ENCODE assay signal across 11 cellular contexts in the genomic region with DNA sequence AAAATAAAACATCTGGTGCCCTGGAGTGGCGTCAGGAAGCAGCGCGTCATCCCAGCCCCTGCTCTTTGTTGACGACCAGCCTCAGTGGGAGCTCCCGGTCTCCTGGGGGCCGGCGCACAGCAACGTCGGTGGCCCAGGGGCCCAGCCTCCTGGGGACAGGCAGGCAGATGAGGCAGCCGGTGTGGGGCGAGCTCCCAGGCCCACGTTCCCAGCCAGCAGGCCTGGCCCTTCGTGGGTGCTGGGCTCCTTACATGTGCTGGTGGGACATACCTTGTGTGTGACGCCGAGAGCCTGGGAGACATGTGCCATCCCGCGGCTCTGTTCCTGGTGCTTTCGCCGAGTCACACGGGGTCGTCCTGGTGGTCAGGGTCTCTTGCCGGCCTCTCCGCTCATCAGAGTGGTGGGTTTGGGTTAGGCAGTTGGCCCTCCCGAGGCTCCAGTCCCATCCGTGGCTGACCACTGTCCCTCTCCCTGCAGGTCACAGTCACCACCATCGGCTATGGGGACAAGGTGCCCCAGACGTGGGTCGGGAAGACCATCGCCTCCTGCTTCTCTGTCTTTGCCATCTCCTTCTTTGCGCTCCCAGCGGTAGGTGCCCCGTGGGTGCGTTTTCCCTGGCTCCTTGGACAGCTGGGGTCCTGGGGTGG.
DNase-seq lines count a peak whose midpoint lies in the region; ATAC-seq and TF ChIP-seq lines count a peak whose summit lies in the region.
"Had no signal": no experiment of that assay in that cellular context is flagged by ENCODE, and none has a peak within 500 bp of the region (broad histone marks: within the 10 kb centered on the region; RNA-seq: fewer than 3 reads in every experiment).

No MANE protein-coding gene starts in this region.

- H3K27ac ChIP-seq in coronary artery (no peak overlapping the region), neuronal stem cell (replicated peaks; ENCODE audit: low read length) (no peak overlapping the region), aorta (ENCODE audit: low read depth in 1 of 2, low read length in 2 of 2) (no peak overlapping the region)
- H3K27ac ChIP-seq: skin epidermis had no signal

- peak overlapping the region; percentile 97 for H2BK15ac ChIP-seq in neuronal stem cell (ENCODE audit: low read length)

- DNase-seq in natural killer cell treated with Interleukin-12 subunit alpha and Interleukin-12 subunit beta and Interleukin-15 and Interleukin-18, amount 100 ng/mL, for 72 hours (ENCODE audit: low spot score) = peak; percentile 48
- no peak for DNase-seq in natural killer cell
- peak; percentile 57 for DNase-seq in coronary artery (ENCODE audit: low spot score)
- no peak for DNase-seq in neuronal stem cell (ENCODE audit: low spot score)
- peak; percentile 26 to 70 for DNase-seq in aorta
- no peak for DNase-seq in RPMI8226
- no peak for DNase-seq in medulla oblongata (ENCODE audit: extremely low spot score)
- DNase-seq in AML-193 (lab: John Stamatoyannopoulos, UW) = no peak
- DNase-seq: EL, NCI-H1048 had no signal

- peak overlapping the region; percentile 91 for H2AK5ac ChIP-seq in neuronal stem cell (ENCODE audit: low read depth, low read length)

- H2BK5ac ChIP-seq in neuronal stem cell (ENCODE audit: low read length) = peak overlapping the region; percentile 68

- H3K9ac ChIP-seq in neuronal stem cell (ENCODE audit: low read depth, low read length, poor library complexity) = no peak overlapping the region

- ATAC-seq in natural killer cell treated with Interleukin-12 subunit alpha and Interleukin-12 subunit beta and Interleukin-15 and Interleukin-18, amount 100 ng/mL, for 72 hours = no peak
- ATAC-seq in natural killer cell (no peak), aorta (ENCODE audit: low FRiP score) (no peak)

- peak overlapping the region; percentile 85 for H3K4ac ChIP-seq in neuronal stem cell (ENCODE audit: low read length)

- no peaks in the 10 kb centered on the region for H3K36me3 ChIP-seq in neuronal stem cell (replicated peaks in 1 of 2; ENCODE audit: control insufficient read depth in 2 of 2, insufficient read depth in 2 of 2, low read length in 2 of 2)
- H3K36me3 ChIP-seq in aorta (ENCODE audit: control insufficient read depth in 1 of 2, insufficient read depth in 2 of 2, low read length in 1 of 2) = no peaks in the 10 kb centered on the region

- H3K79me1 ChIP-seq in neuronal stem cell (ENCODE audit: low read depth, low read length) = peaks cover 2% of the 10 kb centered on the region

- H4K8ac ChIP-seq in neuronal stem cell (ENCODE audit: low read depth, low read length) = peak overlapping the region; percentile 23

- WGBS in neuronal stem cell (ENCODE audit: extremely low coverage in 2 of 2, insufficient read length in 2 of 2, insufficient replicate concordance in 1 of 2), 2 donors = no CpG with 5 or more reads among the region's 33 CpGs
- 89 to 90% methylated on average over 33 of the region's 33 CpGs for WGBS in aorta, 2 donors

- peak overlapping the region; percentile 81 for H4K91ac ChIP-seq in neuronal stem cell (ENCODE audit: low read depth, low read length, poor library complexity)

- H3K9me3 Mint-ChIP-seq in natural killer cell treated with Interleukin-12 subunit alpha and Interleukin-12 subunit beta and Interleukin-15 and Interleukin-18, amount 100 ng/mL, for 72 hours = no peaks in the 10 kb centered on the region
- H3K9me3 Mint-ChIP-seq in natural killer cell = no peaks in the 10 kb centered on the region

- H3K27ac Mint-ChIP-seq in natural killer cell treated with Interleukin-12 subunit alpha and Interleukin-12 subunit beta and Interleukin-15 and Interleukin-18, amount 100 ng/mL, for 72 hours = no peak overlapping the region
- no peak overlapping the region for H3K27ac Mint-ChIP-seq in natural killer cell

- H3K4me1 ChIP-seq in neuronal stem cell (ENCODE audit: control insufficient read depth in 2 of 2, insufficient read depth in 1 of 2, low read depth in 1 of 2, low read length in 2 of 2) = peaks cover 0 to 6% of the 10 kb centered on the region in 2 donors
- no peaks in the 10 kb centered on the region for H3K4me1 ChIP-seq in aorta (ENCODE audit: control insufficient read depth in 1 of 2, insufficient read depth in 2 of 2, low read length in 2 of 2)

- no peak overlapping the region for H3K4me2 ChIP-seq in neuronal stem cell (ENCODE audit: insufficient read depth, low read length, poor library complexity, severe bottlenecking)

- H2BK12ac ChIP-seq in neuronal stem cell (ENCODE audit: low read length) = peak overlapping the region; percentile 86

- H3K18ac ChIP-seq in neuronal stem cell (ENCODE audit: low read length) = peak overlapping the region; percentile 91

- no peaks in the 10 kb centered on the region for H3K36me3 Mint-ChIP-seq in natural killer cell treated with Interleukin-12 subunit alpha and Interleukin-12 subunit beta and Interleukin-15 and Interleukin-18, amount 100 ng/mL, for 72 hours
- H3K36me3 Mint-ChIP-seq in natural killer cell = no peaks in the 10 kb centered on the region

- H2AFZ ChIP-seq in neuronal stem cell (ENCODE audit: low read length) = peak overlapping the region; percentile 6

- H3K23ac ChIP-seq in neuronal stem cell (ENCODE audit: low read depth, low read length, poor library complexity) = no peak overlapping the region

- H3K4me1 Mint-ChIP-seq in natural killer cell treated with Interleukin-12 subunit alpha and Interleukin-12 subunit beta and Interleukin-15 and Interleukin-18, amount 100 ng/mL, for 72 hours (ENCODE audit: low read depth in 2 of 2) = no peaks in the 10 kb centered on the region
- H3K4me1 Mint-ChIP-seq in natural killer cell = no peaks in the 10 kb centered on the region

- no peak overlapping the region for H3K4me3 Mint-ChIP-seq in natural killer cell treated with Interleukin-12 subunit alpha and Interleukin-12 subunit beta and Interleukin-15 and Interleukin-18, amount 100 ng/mL, for 72 hours
- no peak overlapping the region for H3K4me3 Mint-ChIP-seq in natural killer cell

- intact Hi-C loops in natural killer cell (cut with micrococcal nuclease) = no loop called here
- intact Hi-C loops in aorta (cut with DNase I) = no loop called here

- no peaks in the 10 kb centered on the region for H3K27me3 Mint-ChIP-seq in natural killer cell treated with Interleukin-12 subunit alpha and Interleukin-12 subunit beta and Interleukin-15 and Interleukin-18, amount 100 ng/mL, for 72 hours
- H3K27me3 Mint-ChIP-seq in natural killer cell (ENCODE audit: low read depth in 2 of 2) = no peaks in the 10 kb centered on the region

- peak overlapping the region; percentile 92 for H3K14ac ChIP-seq in neuronal stem cell (ENCODE audit: low read length)

- H3K27me3 ChIP-seq in neuronal stem cell (ENCODE audit: control insufficient read depth in 3 of 3, insufficient read depth in 3 of 3, low read depth in 1 of 3, low read length in 3 of 3) = peaks cover 0 to 10% (median 0%) of the 10 kb centered on the region in 3 experiments
- H3K27me3 ChIP-seq in aorta (ENCODE audit: control insufficient read depth in 1 of 2, insufficient read depth in 2 of 2, low read length in 1 of 2) = no peaks in the 10 kb centered on the region

- TF ChIP-seq CTCF in natural killer cell (IDR thresholded peaks at IDR 0.05) (no peak), coronary artery (IDR thresholded peaks at IDR 0.05) (no peak)

- H3K9me3 ChIP-seq in neuronal stem cell (replicated peaks in 1 of 2; ENCODE audit: control insufficient read depth in 2 of 2, insufficient read depth in 1 of 2, low read depth in 1 of 2, low read length in 2 of 2) = no peaks in the 10 kb centered on the region
- H3K9me3 ChIP-seq in aorta (ENCODE audit: control insufficient read depth, low read length) = no peaks in the 10 kb centered on the region

- H3K4me3 ChIP-seq in coronary artery (no peak overlapping the region), neuronal stem cell (ENCODE audit: low read length in 2 of 2) (no peak overlapping the region), aorta (ENCODE audit: low read length in 2 of 2) (no peak overlapping the region)
- H3K4me3 ChIP-seq: skin epidermis had no signal

- H2BK120ac ChIP-seq in neuronal stem cell (ENCODE audit: low read depth, low read length) = peak overlapping the region; percentile 67

Comparison
In these comparisons a context has a peak if more than half of its experiments do, and no peak if none do; other contexts are left out.
1. DNase-seq: peak in natural killer cell treated with Interleukin-12 subunit alpha and Interleukin-12 subunit beta and Interleukin-15 and Interleukin-18, amount 100 ng/mL, for 72 hours (single experiment), coronary artery (single experiment) and aorta (2 of 2); none in natural killer cell (single experiment), neuronal stem cell (single experiment), RPMI8226 (single experiment), medulla oblongata (single experiment) and AML-193 (0 of 2).